1 cellular context compared by ENCODE assay signal in genomic region chr5:179815491-179816249, GRCh38.
TF ChIP-seq lines count a peak whose summit lies in the region.

No MANE protein-coding gene starts in this region.

TF ChIP-seq in GM23338, 12 proteins besides CTCF, POLR2A, EP300 and RAD21 (continued from another document):
- TF ChIP-seq ZNF462 (CRISPR knock-in tag; IDR thresholded peaks at IDR 0.05) (no peak), STAT1 (IDR thresholded peaks at IDR 0.05; ENCODE audit: unreplicated experiment) (no peak)
- TF ChIP-seq, protein P1, sequence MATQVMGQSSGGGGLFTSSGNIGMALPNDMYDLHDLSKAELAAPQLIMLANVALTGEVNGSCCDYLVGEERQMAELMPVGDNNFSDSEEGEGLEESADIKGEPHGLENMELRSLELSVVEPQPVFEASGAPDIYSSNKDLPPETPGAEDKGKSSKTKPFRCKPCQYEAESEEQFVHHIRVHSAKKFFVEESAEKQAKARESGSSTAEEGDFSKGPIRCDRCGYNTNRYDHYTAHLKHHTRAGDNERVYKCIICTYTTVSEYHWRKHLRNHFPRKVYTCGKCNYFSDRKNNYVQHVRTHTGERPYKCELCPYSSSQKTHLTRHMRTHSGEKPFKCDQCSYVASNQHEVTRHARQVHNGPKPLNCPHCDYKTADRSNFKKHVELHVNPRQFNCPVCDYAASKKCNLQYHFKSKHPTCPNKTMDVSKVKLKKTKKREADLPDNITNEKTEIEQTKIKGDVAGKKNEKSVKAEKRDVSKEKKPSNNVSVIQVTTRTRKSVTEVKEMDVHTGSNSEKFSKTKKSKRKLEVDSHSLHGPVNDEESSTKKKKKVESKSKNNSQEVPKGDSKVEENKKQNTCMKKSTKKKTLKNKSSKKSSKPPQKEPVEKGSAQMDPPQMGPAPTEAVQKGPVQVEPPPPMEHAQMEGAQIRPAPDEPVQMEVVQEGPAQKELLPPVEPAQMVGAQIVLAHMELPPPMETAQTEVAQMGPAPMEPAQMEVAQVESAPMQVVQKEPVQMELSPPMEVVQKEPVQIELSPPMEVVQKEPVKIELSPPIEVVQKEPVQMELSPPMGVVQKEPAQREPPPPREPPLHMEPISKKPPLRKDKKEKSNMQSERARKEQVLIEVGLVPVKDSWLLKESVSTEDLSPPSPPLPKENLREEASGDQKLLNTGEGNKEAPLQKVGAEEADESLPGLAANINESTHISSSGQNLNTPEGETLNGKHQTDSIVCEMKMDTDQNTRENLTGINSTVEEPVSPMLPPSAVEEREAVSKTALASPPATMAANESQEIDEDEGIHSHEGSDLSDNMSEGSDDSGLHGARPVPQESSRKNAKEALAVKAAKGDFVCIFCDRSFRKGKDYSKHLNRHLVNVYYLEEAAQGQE (IDR thresholded peaks at IDR 0.05; ENCODE audit: unreplicated experiment): no peak
